Comparison of ENCODE assay signal across 9 cellular contexts in genomic region chr1:160206421-160207117, GRCh38. TPM values are rescaled to one million over a fixed set of nuclear protein-coding genes. Genes with fewer than 3 reads are reported as not detected.
DNase-seq lines count a peak whose midpoint lies in the region; ATAC-seq and TF ChIP-seq lines count a peak whose summit lies in the region.
"Had no signal": no experiment of that assay in that cellular context is flagged by ENCODE, and none has a peak within 500 bp of the region (broad histone marks: within the 10 kb centered on the region; RNA-seq: fewer than 3 reads in every experiment).

No MANE protein-coding gene starts in this region.

- H3K36me3 ChIP-seq in OCI-LY7 (ENCODE audit: insufficient read depth, low read length) (peaks cover 47% of the 10 kb centered on the region), mucosa of stomach (ENCODE audit: control insufficient read depth, insufficient read depth, low read length) (no peaks in the 10 kb centered on the region)

- no peak for DNase-seq in activated T-cell treated with anti-CD3 and anti-CD28 coated beads, Interleukin-2, amount 50 U/mL, for 72 hours
- no peak for DNase-seq in activated T-cell treated with anti-CD3 and anti-CD28 coated beads, Interleukin-2, amount 50 U/mL, for 48 hours
- DNase-seq in OCI-LY7 (ENCODE audit: low spot score) = peak; percentile 32
- DNase-seq in dedifferentiated amniotic fluid mesenchymal stem cell (ENCODE audit: extremely low spot score) = peak; percentile 82
- no peak for DNase-seq in OCI-M2 (lab: John Stamatoyannopoulos, UW; ENCODE audit: unreplicated experiment)
- no peak for DNase-seq in stimulated activated CD4-positive, alpha-beta T cell treated with anti-CD3 and anti-CD28 coated beads, Interleukin-2, amount 100 ng/mL, for 48 hours
- DNase-seq in NK-92 (lab: John Stamatoyannopoulos, UW; ENCODE audit: unreplicated experiment) = no peak

- H3K9ac ChIP-seq in mucosa of stomach (ENCODE audit: low read length) = peak overlapping the region; percentile 86

- H3K9me3 Mint-ChIP-seq in activated T-cell treated with anti-CD3 and anti-CD28 coated beads, Interleukin-2, amount 50 U/mL, for 72 hours = no peaks in the 10 kb centered on the region

- intact Hi-C loops in OCI-LY7 (cut with micrococcal nuclease; ENCODE audit: unreplicated experiment) = no loop called here

- no peak overlapping the region for H2AFZ ChIP-seq in OCI-LY7 (ENCODE audit: low read length)

- BruUV-seq in OCI-LY7 (replicated peaks; lab: Mats Ljungman, UMichigan) = no TSS peak

- H3K27ac ChIP-seq in OCI-LY7 (ENCODE audit: low read depth, low read length, poor library complexity, severe bottlenecking) = peak overlapping the region; percentile 81

- H3K4me3 Mint-ChIP-seq in activated T-cell treated with anti-CD3 and anti-CD28 coated beads, Interleukin-2, amount 50 U/mL, for 72 hours = peak overlapping the region; percentile 58 to 87

- 0 out of 2 replicates have a peak, but pooled peaks cover 5% of the 10 kb centered on the region for H4K20me1 ChIP-seq in OCI-LY7 (ENCODE audit: insufficient read depth, low read length)

- H3K4me1 Mint-ChIP-seq in activated T-cell treated with anti-CD3 and anti-CD28 coated beads, Interleukin-2, amount 50 U/mL, for 72 hours (ENCODE audit: low read depth) = peaks cover 54% of the 10 kb centered on the region

- no peaks in the 10 kb centered on the region for H3K27me3 ChIP-seq in mucosa of stomach (ENCODE audit: control insufficient read depth, insufficient read depth, low read length)

- peaks cover 1 to 2% of the 10 kb centered on the region in 2 donors for H3K36me3 Mint-ChIP-seq in activated T-cell treated with anti-CD3 and anti-CD28 coated beads, Interleukin-2, amount 50 U/mL, for 72 hours (ENCODE audit: insufficient read depth in 2 of 2)

- no peaks in the 10 kb centered on the region for H3K9me3 ChIP-seq in OCI-LY7 (ENCODE audit: low read length)
- no peaks in the 10 kb centered on the region for H3K9me3 ChIP-seq in mucosa of stomach (ENCODE audit: control insufficient read depth, low read length)

- no peak for TF ChIP-seq CTCF in OCI-LY7 (conservative IDR thresholded peaks at IDR 0.05; ENCODE audit: low read length)

- peaks cover 39% of the 10 kb centered on the region for H3K4me1 ChIP-seq in OCI-LY7 (ENCODE audit: insufficient read depth, low read length, poor library complexity, severe bottlenecking)
- peaks cover 25% of the 10 kb centered on the region for H3K4me1 ChIP-seq in mucosa of stomach (ENCODE audit: control insufficient read depth, insufficient read depth, low read length)

- no peaks in the 10 kb centered on the region for H3K27me3 Mint-ChIP-seq in activated T-cell treated with anti-CD3 and anti-CD28 coated beads, Interleukin-2, amount 50 U/mL, for 72 hours (ENCODE audit: low read depth)

- POLR2A ChIA-PET in OCI-LY7 (lab: Charles Lee) = interaction anchor here (0.7 to 1.5 kb wide), 6 partner anchors 22 to 108 kb away, joined by 3 to 5 read pairs (median 3); partner anchors contain the start of genes DCAF8 and IGSF8

- CTCF ChIA-PET in OCI-LY7 (lab: Charles Lee; ENCODE audit: unreplicated experiment) = interaction anchor here (0.6 to 1.2 kb wide), 2 partner anchors 46 to 335 kb away, joined by 3 to 4 read pairs; no protein-coding TSS in a partner anchor

- peak overlapping the region; percentile 74 for H3K27ac Mint-ChIP-seq in activated T-cell treated with anti-CD3 and anti-CD28 coated beads, Interleukin-2, amount 50 U/mL, for 72 hours

- H3K4me2 ChIP-seq in OCI-LY7 (ENCODE audit: low read length) = peak overlapping the region; percentile 97

- H3K79me2 ChIP-seq in OCI-LY7 (ENCODE audit: insufficient read depth, low read depth, low read length) = peaks cover 6% of the 10 kb centered on the region; the same call in 1 of the 2 replicates

- no peaks in the 10 kb centered on the region for H3K9me2 ChIP-seq in OCI-LY7 (ENCODE audit: insufficient read depth, low read length)

- H3K4me3 ChIP-seq in OCI-LY7 (ENCODE audit: low read depth, low read length, poor library complexity, severe bottlenecking) (peak overlapping the region; percentile 98), mucosa of stomach (ENCODE audit: low read length) (no peak overlapping the region)

- ATAC-seq in activated T-cell treated with anti-CD3 and anti-CD28 coated beads, Interleukin-2, amount 50 U/mL, for 72 hours (replicated peaks in 1 of 2) = no peak

RNA-seq across cellular contexts. Expression of gene PEA15, which starts 1.4 kb away (rescaled TPM):
- 10 to 100 TPM; 28.3 to 32.8 TPM for total RNA-seq in activated T-cell treated with anti-CD3 and anti-CD28 coated beads, Interleukin-2, amount 50 U/mL, for 72 hours
- 20.7 and 22.3 TPM in 2 replicates for total RNA-seq in OCI-LY7 (2014; rRNA removed; shearing (Covaris generic))
- total RNA-seq in OCI-LY7 (2022) = 25.7 and 30.5 TPM in 2 replicates

RNA-seq across cellular contexts. Expression of gene CASQ1, which starts 16.2 kb away (rescaled TPM):
- not detected for total RNA-seq in activated T-cell treated with anti-CD3 and anti-CD28 coated beads, Interleukin-2, amount 50 U/mL, for 72 hours
- not detected in 2 replicates for total RNA-seq in OCI-LY7 (2014; rRNA removed; shearing (Covaris generic))
- total RNA-seq in OCI-LY7 (2022) = not detected in 2 replicates
- total RNA-seq: mononuclear cell had no signal

RNA-seq across cellular contexts. Expression of gene ATP1A4, which starts 55.2 kb away (rescaled TPM):
- not detected for total RNA-seq in activated T-cell treated with anti-CD3 and anti-CD28 coated beads, Interleukin-2, amount 50 U/mL, for 72 hours
- total RNA-seq in OCI-LY7 (2014; rRNA removed; shearing (Covaris generic)) = not detected in 2 replicates
- total RNA-seq in OCI-LY7 (2022) = not detected in 2 replicates

RNA-seq across cellular contexts. Expression of gene DCAF8, which starts 55.8 kb away (rescaled TPM):
- total RNA-seq in activated T-cell treated with anti-CD3 and anti-CD28 coated beads, Interleukin-2, amount 50 U/mL, for 72 hours = 100 to 1,000 TPM; 246 to 280 TPM
- 102 and 118 TPM in 2 replicates for total RNA-seq in OCI-LY7 (2014; rRNA removed; shearing (Covaris generic))
- total RNA-seq in OCI-LY7 (2022) = 139 and 141 TPM in 2 replicates

Comparison
In these comparisons a context has a peak if more than half of its experiments do, and no peak if none do; other contexts are left out.
1. DNase-seq: peak in OCI-LY7 (single experiment) and dedifferentiated amniotic fluid mesenchymal stem cell (single experiment); none in activated T-cell treated with anti-CD3 and anti-CD28 coated beads, Interleukin-2, amount 50 U/mL, for 72 hours (0 of 2), activated T-cell treated with anti-CD3 and anti-CD28 coated beads, Interleukin-2, amount 50 U/mL, for 48 hours (0 of 2), OCI-M2 (single experiment), stimulated activated CD4-positive, alpha-beta T cell treated with anti-CD3 and anti-CD28 coated beads, Interleukin-2, amount 100 ng/mL, for 48 hours (0 of 2) and NK-92 (single experiment).